8 cellular contexts compared by ENCODE assay signal in the genomic region with DNA sequence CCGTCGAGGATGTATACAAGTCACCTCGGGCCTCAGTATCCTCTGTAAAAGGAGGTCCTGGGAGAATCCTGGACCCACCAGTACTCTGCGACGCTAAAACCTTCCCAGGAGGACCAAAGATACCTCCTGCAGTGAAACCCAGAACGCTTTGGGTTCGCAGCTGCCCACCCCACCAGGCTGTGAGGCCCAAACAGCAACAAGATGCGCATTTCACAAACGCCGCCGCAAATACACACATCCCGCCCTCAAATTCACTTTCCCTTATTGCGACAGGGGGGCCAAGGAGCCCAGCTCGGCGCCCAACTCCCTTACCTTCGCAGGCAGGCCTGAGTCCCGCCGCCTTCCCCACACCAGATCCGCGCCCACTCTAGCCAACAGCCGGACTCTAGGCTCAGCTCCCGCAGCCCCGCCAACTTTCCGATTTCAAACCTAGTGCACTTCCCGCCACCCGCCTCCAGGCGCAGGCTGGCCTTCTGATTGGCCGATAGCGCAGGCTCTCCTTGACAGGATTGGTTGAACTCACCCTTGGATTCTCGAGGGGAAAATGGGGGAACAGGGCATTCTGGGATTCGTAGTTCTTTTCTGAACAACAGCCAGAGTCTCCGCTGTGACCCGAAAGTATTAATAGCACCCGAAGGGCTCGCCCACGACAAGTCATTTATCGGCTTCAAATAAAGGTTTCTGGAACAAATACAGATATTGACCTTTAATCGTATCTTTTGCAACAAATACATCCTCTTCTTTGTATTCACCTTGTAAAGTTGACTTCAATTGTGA. TPM values are rescaled to one million over a fixed set of nuclear protein-coding genes. Genes with fewer than 3 reads are reported as not detected.
DNase-seq lines count a peak whose midpoint lies in the region; ATAC-seq, FAIRE-seq and TF ChIP-seq lines count a peak whose summit lies in the region.

A gene with protein sequence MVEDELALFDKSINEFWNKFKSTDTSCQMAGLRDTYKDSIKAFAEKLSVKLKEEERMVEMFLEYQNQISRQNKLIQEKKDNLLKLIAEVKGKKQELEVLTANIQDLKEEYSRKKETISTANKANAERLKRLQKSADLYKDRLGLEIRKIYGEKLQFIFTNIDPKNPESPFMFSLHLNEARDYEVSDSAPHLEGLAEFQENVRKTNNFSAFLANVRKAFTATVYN (minus strand): TSS at position 425 of the 777 bp plus-strand sequence. CDS start 911 bp downstream, outside the sequence.

- no peak for TF ChIP-seq CTCF in BE2C (IDR thresholded peaks at IDR 0.05; ENCODE audit: low read depth, low read length)

- no peaks in the 10 kb centered on the region for H3K4me1 ChIP-seq in BE2C

- H3K4me3 ChIP-seq in BE2C (ENCODE audit: low read depth, low read length): peak within 1 kb of the TSS; percentile 75

- no peaks in the 10 kb centered on the region; the same call in 1 of the 2 replicates for H3K36me3 ChIP-seq in BE2C

- H3K9me3 ChIP-seq in BE2C: no peaks in the 10 kb centered on the region

- peak; percentile 61 for FAIRE-seq in colon (lab: Jason Lieb, UNC)

- H3K27me3 ChIP-seq in BE2C: no peaks in the 10 kb centered on the region

- peak; percentile 99 for ATAC-seq in HG03439 (IDR thresholded peaks at IDR 0.05; ENCODE audit: unreplicated experiment)

- peak; percentile 88 for DNase-seq in BE2C
- DNase-seq in GM19238 (ENCODE audit: insufficient read length, low spot score): peak; percentile 89
- DNase-seq in NCI-H524 (lab: John Stamatoyannopoulos, UW): peak; percentile 94
- DNase-seq in activated CD4-positive, alpha-beta T cell treated with anti-CD3 and anti-CD28 coated beads for 24 hours (ENCODE audit: low read depth in 2 of 2): peak; percentile 77
- DNase-seq in kidney tubule cell (ENCODE audit: low spot score): peak; percentile 90
- DNase-seq in stimulated activated CD4-positive, alpha-beta T cell treated with anti-CD3 and anti-CD28 coated beads, Interleukin-1b, Interleukin-23, amount 100 ng/mL, for 24 hours (ENCODE audit: low read depth in 4 of 4, low spot score in 1 of 4): peak; percentile 57 to 85 (median 68)

RNA-seq across cellular contexts. Expression of the gene that starts here (rescaled TPM):
- polyA plus RNA-seq in BE2C (2012; ENCODE audit: insufficient read depth, insufficient read length, low read depth): 0.97 TPM

Comparison
In these comparisons a context has a peak if more than half of its experiments do, and no peak if none do; other contexts are left out.
1. Peak in every context shown above with its lines: DNase-seq, ATAC-seq and H3K4me3 ChIP-seq.